Comparison of ENCODE assay signal across 18 cellular contexts in the genomic region with DNA sequence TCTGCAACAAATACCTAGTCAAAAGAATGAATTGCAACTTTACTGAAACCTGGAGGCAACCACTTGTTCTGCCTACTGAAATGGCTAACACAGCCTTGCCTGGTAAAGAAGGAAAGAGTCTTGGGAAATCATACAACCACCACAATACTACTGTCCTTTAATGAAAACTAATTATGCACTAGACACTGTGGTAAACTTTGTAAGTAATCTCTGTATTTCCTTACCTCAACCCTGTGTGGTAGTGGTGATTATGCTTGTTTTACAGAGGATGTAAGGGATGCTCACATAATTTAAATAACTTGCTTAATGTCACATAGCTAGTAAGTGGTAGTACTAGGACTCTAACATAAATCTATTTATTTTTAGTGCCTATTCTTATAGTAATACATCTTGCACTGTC. TPM values are rescaled to one million over a fixed set of nuclear protein-coding genes. Genes with fewer than 3 reads are reported as not detected.
DNase-seq lines count a peak whose midpoint lies in the region; ATAC-seq and FAIRE-seq lines count a peak whose summit lies in the region.
"Had no signal": no experiment of that assay in that cellular context is flagged by ENCODE, and none has a peak within 500 bp of the region (broad histone marks: within the 10 kb centered on the region; RNA-seq: fewer than 3 reads in every experiment).

No MANE protein-coding gene starts in this region.

- no peaks in the 10 kb centered on the region for H3K27me3 Mint-ChIP-seq in activated naive CD8-positive, alpha-beta T cell treated with anti-CD3 and anti-CD28 coated beads, Interleukin-2, amount 10 ng/mL, durations not matched to agents 7 days and 5 days
- no peaks in the 10 kb centered on the region for H3K27me3 Mint-ChIP-seq in activated naive CD8-positive, alpha-beta T cell treated with anti-CD3 and anti-CD28 coated beads for 36 hours
- no peaks in the 10 kb centered on the region for H3K27me3 Mint-ChIP-seq in T-helper 2 cell treated with Interferon-gamma antibody and Interleukin-4, amounts not matched to agents 5 μg/mL and 100 μg/mL, for 36 hours (ENCODE audit: low read depth)
- no peaks in the 10 kb centered on the region for H3K27me3 Mint-ChIP-seq in stimulated activated memory B cell treated with anti-CD40 and anti-IgM and Interleukin-4, amounts not matched to agents 10 μg/mL and 1 μg/mL and 100 μg/mL, for 72 hours

- peak; percentile 36 for ATAC-seq in activated naive CD8-positive, alpha-beta T cell treated with anti-CD3 and anti-CD28 coated beads, Interleukin-2, amount 10 ng/mL, durations not matched to agents 7 days and 5 days (ENCODE audit: low read depth)
- ATAC-seq in stimulated activated memory B cell treated with anti-CD40 and anti-IgM and Interleukin-4, amounts not matched to agents 10 μg/mL and 1 μg/mL and 100 μg/mL, for 72 hours = no peak
- ATAC-seq: activated CD8-positive, alpha-beta T cell treated with anti-CD3 and anti-CD28 coated beads, Interleukin-2, amount 10 ng/mL, durations not matched to agents 7 days and 5 days; heart right ventricle; left lung; sciatic nerve had no signal

- peaks cover 21% of the 10 kb centered on the region for H3K4me1 Mint-ChIP-seq in activated naive CD8-positive, alpha-beta T cell treated with anti-CD3 and anti-CD28 coated beads, Interleukin-2, amount 10 ng/mL, durations not matched to agents 7 days and 5 days
- peaks cover 30% of the 10 kb centered on the region for H3K4me1 Mint-ChIP-seq in activated naive CD8-positive, alpha-beta T cell treated with anti-CD3 and anti-CD28 coated beads for 36 hours
- peaks cover 54% of the 10 kb centered on the region for H3K4me1 Mint-ChIP-seq in T-helper 2 cell treated with Interferon-gamma antibody and Interleukin-4, amounts not matched to agents 5 μg/mL and 100 μg/mL, for 36 hours (ENCODE audit: low read depth)
- peaks cover 32% of the 10 kb centered on the region for H3K4me1 Mint-ChIP-seq in stimulated activated memory B cell treated with anti-CD40 and anti-IgM and Interleukin-4, amounts not matched to agents 10 μg/mL and 1 μg/mL and 100 μg/mL, for 72 hours

- DNase-seq in activated naive CD8-positive, alpha-beta T cell treated with anti-CD3 and anti-CD28 coated beads, Interleukin-2, amount 10 ng/mL, durations not matched to agents 7 days and 5 days = no peak
- DNase-seq in activated naive CD8-positive, alpha-beta T cell treated with anti-CD3 and anti-CD28 coated beads for 36 hours = no peak
- DNase-seq in GM19239 (ENCODE audit: insufficient read length, low spot score) (no peak), NCI-H510A treated with DMSO at 0.1 percent for 48 hours (lab: John Stamatoyannopoulos, UW) (no peak), NCI-H1694 (lab: John Stamatoyannopoulos, UW) (no peak)
- DNase-seq in T-helper 2 cell treated with Interferon-gamma antibody and Interleukin-4, amounts not matched to agents 5 μg/mL and 100 μg/mL, for 36 hours (ENCODE audit: low spot score) = no peak
- DNase-seq: activated CD8-positive, alpha-beta T cell treated with anti-CD3 and anti-CD28 coated beads, Interleukin-2, amount 10 ng/mL, durations not matched to agents 7 days and 5 days; amygdala; DMS79; heart right ventricle; left lung; midbrain; NCI-H1105 treated with DMSO at 0.1 percent for 48 hours; NCI-H524; testis had no signal

- POLR2A ChIA-PET in activated naive CD8-positive, alpha-beta T cell treated with anti-CD3 and anti-CD28 coated beads, Interleukin-2, amount 10 ng/mL, durations not matched to agents 7 days and 5 days (lab: Charles Lee) = no interaction called here

- H3K27ac Mint-ChIP-seq in activated naive CD8-positive, alpha-beta T cell treated with anti-CD3 and anti-CD28 coated beads, Interleukin-2, amount 10 ng/mL, durations not matched to agents 7 days and 5 days = peak overlapping the region; percentile 24
- no peak overlapping the region for H3K27ac Mint-ChIP-seq in activated naive CD8-positive, alpha-beta T cell treated with anti-CD3 and anti-CD28 coated beads for 36 hours
- H3K27ac Mint-ChIP-seq in T-helper 2 cell treated with Interferon-gamma antibody and Interleukin-4, amounts not matched to agents 5 μg/mL and 100 μg/mL, for 36 hours = peak overlapping the region; percentile 62
- H3K27ac Mint-ChIP-seq in stimulated activated memory B cell treated with anti-CD40 and anti-IgM and Interleukin-4, amounts not matched to agents 10 μg/mL and 1 μg/mL and 100 μg/mL, for 72 hours = peak overlapping the region; percentile 85
- H3K27ac Mint-ChIP-seq: activated CD8-positive, alpha-beta T cell treated with anti-CD3 and anti-CD28 coated beads, Interleukin-2, amount 10 ng/mL, durations not matched to agents 7 days and 5 days had no signal

- no peak overlapping the region for H3K4me3 Mint-ChIP-seq in activated naive CD8-positive, alpha-beta T cell treated with anti-CD3 and anti-CD28 coated beads, Interleukin-2, amount 10 ng/mL, durations not matched to agents 7 days and 5 days
- no peak overlapping the region for H3K4me3 Mint-ChIP-seq in activated naive CD8-positive, alpha-beta T cell treated with anti-CD3 and anti-CD28 coated beads for 36 hours
- peak overlapping the region; percentile 22 for H3K4me3 Mint-ChIP-seq in T-helper 2 cell treated with Interferon-gamma antibody and Interleukin-4, amounts not matched to agents 5 μg/mL and 100 μg/mL, for 36 hours
- H3K4me3 Mint-ChIP-seq in stimulated activated memory B cell treated with anti-CD40 and anti-IgM and Interleukin-4, amounts not matched to agents 10 μg/mL and 1 μg/mL and 100 μg/mL, for 72 hours = no peak overlapping the region
- H3K4me3 Mint-ChIP-seq: activated CD8-positive, alpha-beta T cell treated with anti-CD3 and anti-CD28 coated beads, Interleukin-2, amount 10 ng/mL, durations not matched to agents 7 days and 5 days had no signal

- peaks cover 40% of the 10 kb centered on the region for H3K36me3 Mint-ChIP-seq in activated naive CD8-positive, alpha-beta T cell treated with anti-CD3 and anti-CD28 coated beads, Interleukin-2, amount 10 ng/mL, durations not matched to agents 7 days and 5 days
- H3K36me3 Mint-ChIP-seq in activated naive CD8-positive, alpha-beta T cell treated with anti-CD3 and anti-CD28 coated beads for 36 hours = peaks cover 28% of the 10 kb centered on the region
- peaks cover 62% of the 10 kb centered on the region for H3K36me3 Mint-ChIP-seq in T-helper 2 cell treated with Interferon-gamma antibody and Interleukin-4, amounts not matched to agents 5 μg/mL and 100 μg/mL, for 36 hours (ENCODE audit: low read depth)
- H3K36me3 Mint-ChIP-seq in stimulated activated memory B cell treated with anti-CD40 and anti-IgM and Interleukin-4, amounts not matched to agents 10 μg/mL and 1 μg/mL and 100 μg/mL, for 72 hours = peaks cover 50% of the 10 kb centered on the region

- peak; percentile 78 for FAIRE-seq in GM19239 (lab: Jason Lieb, UNC)

- H3K9me3 Mint-ChIP-seq in activated naive CD8-positive, alpha-beta T cell treated with anti-CD3 and anti-CD28 coated beads, Interleukin-2, amount 10 ng/mL, durations not matched to agents 7 days and 5 days = no peaks in the 10 kb centered on the region
- H3K9me3 Mint-ChIP-seq in activated naive CD8-positive, alpha-beta T cell treated with anti-CD3 and anti-CD28 coated beads for 36 hours = no peaks in the 10 kb centered on the region
- H3K9me3 Mint-ChIP-seq in T-helper 2 cell treated with Interferon-gamma antibody and Interleukin-4, amounts not matched to agents 5 μg/mL and 100 μg/mL, for 36 hours = no peaks in the 10 kb centered on the region
- H3K9me3 Mint-ChIP-seq in stimulated activated memory B cell treated with anti-CD40 and anti-IgM and Interleukin-4, amounts not matched to agents 10 μg/mL and 1 μg/mL and 100 μg/mL, for 72 hours = peaks cover 3% of the 10 kb centered on the region

RNA-seq across cellular contexts. Expression of gene TMEM156, which starts 44.7 kb away (rescaled TPM):
- 10 to 100 TPM; 14.0 to 14.9 TPM for total RNA-seq in activated naive CD8-positive, alpha-beta T cell treated with anti-CD3 and anti-CD28 coated beads, Interleukin-2, amount 10 ng/mL, durations not matched to agents 7 days and 5 days
- 10 to 100 TPM; 11.3 to 11.7 TPM for total RNA-seq in activated naive CD8-positive, alpha-beta T cell treated with anti-CD3 and anti-CD28 coated beads for 36 hours
- total RNA-seq: cardiac muscle cell, testis had no signal
